Comparison of ENCODE assay signal across 26 cellular contexts in the genomic region with DNA sequence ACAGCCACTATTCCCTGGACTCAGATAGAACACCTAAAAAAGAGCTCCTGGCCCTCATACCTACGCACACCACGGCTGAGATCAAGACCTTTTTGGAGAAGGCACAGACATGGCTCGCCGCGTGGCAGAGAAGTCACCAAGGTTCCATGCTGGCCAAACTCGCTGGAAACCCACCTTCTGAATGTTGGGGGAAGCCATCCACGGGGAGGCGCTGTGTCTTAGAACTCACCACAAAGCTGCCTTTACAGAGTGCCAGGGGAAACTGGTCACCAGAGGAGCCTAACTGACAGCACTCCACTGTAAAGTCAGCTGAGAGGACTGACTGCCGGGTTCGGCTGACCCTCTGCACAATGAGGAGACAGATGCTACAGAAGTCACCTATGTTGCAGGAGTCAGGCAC.
DNase-seq lines count a peak whose midpoint lies in the region; ATAC-seq, FAIRE-seq and TF ChIP-seq lines count a peak whose summit lies in the region.
"Had no signal": no experiment of that assay in that cellular context is flagged by ENCODE, and none has a peak within 500 bp of the region (broad histone marks: within the 10 kb centered on the region; RNA-seq: fewer than 3 reads in every experiment).

No MANE protein-coding gene starts in this region.

- no peak overlapping the region for H3K9ac ChIP-seq in Karpas-422 (ENCODE audit: low read length)

- H3K4me1 ChIP-seq in Karpas-422 (ENCODE audit: low read length) (no peaks in the 10 kb centered on the region), iPS DF 6.9 (ENCODE audit: control insufficient read depth, insufficient read depth, low read length) (no peaks in the 10 kb centered on the region)
- H3K4me1 ChIP-seq: body of pancreas, esophagus squamous epithelium, stomach, transverse colon had no signal

- no peaks in the 10 kb centered on the region for H3K4me1 Mint-ChIP-seq in stimulated activated naive B cell treated with anti-CD40 and anti-IgM and Interleukin-4, amounts not matched to agents 10 μg/mL and 1 μg/mL and 100 μg/mL, for 72 hours
- H3K4me1 Mint-ChIP-seq: CD4-positive, CD25-positive, alpha-beta regulatory T cell had no signal

- H3K9me3 ChIP-seq in Karpas-422 (ENCODE audit: low read length) (no peaks in the 10 kb centered on the region), iPS DF 6.9 (ENCODE audit: control insufficient read depth, insufficient read depth, low read length) (no peaks in the 10 kb centered on the region)
- H3K9me3 ChIP-seq: body of pancreas, esophagus squamous epithelium, gastroesophageal sphincter, HAP-1, SJCRH30, transverse colon had no signal

- no peaks in the 10 kb centered on the region for H3K9me2 ChIP-seq in Karpas-422 (replicated peaks; ENCODE audit: insufficient read depth, low read length)

- no peaks in the 10 kb centered on the region for H3K27me3 Mint-ChIP-seq in stimulated activated naive B cell treated with anti-CD40 and anti-IgM and Interleukin-4, amounts not matched to agents 10 μg/mL and 1 μg/mL and 100 μg/mL, for 72 hours
- H3K27me3 Mint-ChIP-seq: activated T-cell treated with anti-CD3 and anti-CD28 coated beads, Interleukin-2, amount 50 U/mL, for 24 hours had no signal

- H3K79me2 ChIP-seq in Karpas-422 (ENCODE audit: low read length): no peaks in the 10 kb centered on the region

- peaks cover 5 to 29% of the 10 kb centered on the region in 2 donors for H3K36me3 Mint-ChIP-seq in stimulated activated naive B cell treated with anti-CD40 and anti-IgM and Interleukin-4, amounts not matched to agents 10 μg/mL and 1 μg/mL and 100 μg/mL, for 72 hours
- H3K36me3 Mint-ChIP-seq: CD4-positive, CD25-positive, alpha-beta regulatory T cell had no signal

- H3K27ac ChIP-seq in Karpas-422 (ENCODE audit: low read length) (no peak overlapping the region), iPS DF 6.9 (ENCODE audit: low read length) (no peak overlapping the region)
- H3K27ac ChIP-seq: body of pancreas, esophagus squamous epithelium, gastroesophageal sphincter, SJCRH30, stomach, transverse colon had no signal

- TF ChIP-seq CTCF in bronchial epithelial cell (IDR thresholded peaks at IDR 0.05; ENCODE audit: insufficient read depth, low read length, severe bottlenecking): no peak

- no peaks in the 10 kb centered on the region for H3K27me3 ChIP-seq in Karpas-422 (ENCODE audit: low read length)
- no peaks in the 10 kb centered on the region for H3K27me3 ChIP-seq in bronchial epithelial cell (ENCODE audit: control insufficient read depth, insufficient read depth, low read length)
- no peaks in the 10 kb centered on the region for H3K27me3 ChIP-seq in iPS DF 6.9 (ENCODE audit: control insufficient read depth, insufficient read depth, low read length)
- H3K27me3 ChIP-seq: body of pancreas, esophagus squamous epithelium, gastroesophageal sphincter, SJCRH30, stomach, transverse colon had no signal

- no peak for ATAC-seq in HG02870 (IDR thresholded peaks at IDR 0.05; ENCODE audit: unreplicated experiment)
- ATAC-seq in stimulated activated naive B cell treated with anti-CD40 and anti-IgM and Interleukin-4, amounts not matched to agents 10 μg/mL and 1 μg/mL and 100 μg/mL, for 72 hours (replicated peaks): no peak
- ATAC-seq: body of pancreas, gastroesophageal sphincter had no signal

- H3K36me3 ChIP-seq in Karpas-422 (ENCODE audit: insufficient read depth, low read length) (no peaks in the 10 kb centered on the region), bronchial epithelial cell (ENCODE audit: control insufficient read depth, insufficient read depth, low read length) (no peaks in the 10 kb centered on the region), iPS DF 6.9 (ENCODE audit: control insufficient read depth, insufficient read depth, low read length) (no peaks in the 10 kb centered on the region)
- H3K36me3 ChIP-seq: HAP-1, SJCRH30 had no signal

- WGBS in iPS DF 6.9 (ENCODE audit: insufficient coverage, insufficient read length): no CpG with 5 or more reads among the region's 10 CpGs

- DNase-seq in ELF-1 (ENCODE audit: low read depth, low spot score) (peak; percentile 62), Karpas-422 (peak; percentile 63), bronchial epithelial cell (ENCODE audit: low read depth) (no peak), iPS DF 6.9 (ENCODE audit: low read depth, low spot score) (peak; percentile 58), NCI-H128 (lab: John Stamatoyannopoulos, UW; ENCODE audit: unreplicated experiment) (no peak), SW 1271 (lab: John Stamatoyannopoulos, UW) (no peak)
- DNase-seq in stimulated activated naive B cell treated with anti-CD40 and anti-IgM and Interleukin-4, amounts not matched to agents 10 μg/mL and 1 μg/mL and 100 μg/mL, for 72 hours: no peak
- DNase-seq: activated gamma-delta T cell treated with Interleukin-2 at 50 U/mL for 16 hours; activated T-cell treated with anti-CD3 and anti-CD28 coated beads, Interleukin-2, amount 50 U/mL, for 24 hours; effector memory CD4-positive, alpha-beta T cell; esophagus squamous epithelium; kidney glomerular epithelial cell; NCI-H1417; NCI-H2107; SJCRH30; stimulated activated CD4-positive, alpha-beta T cell treated with anti-CD3 and anti-CD28 coated beads, Interleukin-15, amount 100 ng/mL, for 24 hours; stomach; transverse colon had no signal

- no peak overlapping the region for H2AFZ ChIP-seq in Karpas-422 (ENCODE audit: low read length)

- no peak overlapping the region for H3K4me3 Mint-ChIP-seq in stimulated activated naive B cell treated with anti-CD40 and anti-IgM and Interleukin-4, amounts not matched to agents 10 μg/mL and 1 μg/mL and 100 μg/mL, for 72 hours
- H3K4me3 Mint-ChIP-seq: activated T-cell treated with anti-CD3 and anti-CD28 coated beads, Interleukin-2, amount 50 U/mL, for 24 hours; CD4-positive, CD25-positive, alpha-beta regulatory T cell had no signal

- no peak overlapping the region for H3K4me3 ChIP-seq in Karpas-422 (ENCODE audit: low read length)
- no peak overlapping the region for H3K4me3 ChIP-seq in bronchial epithelial cell (ENCODE audit: low read depth, low read length)
- H3K4me3 ChIP-seq in iPS DF 6.9 (ENCODE audit: low read length): no peak overlapping the region
- H3K4me3 ChIP-seq: body of pancreas, esophagus squamous epithelium, gastroesophageal sphincter, HAP-1, SJCRH30, stomach, transverse colon had no signal

- H3K27ac Mint-ChIP-seq in stimulated activated naive B cell treated with anti-CD40 and anti-IgM and Interleukin-4, amounts not matched to agents 10 μg/mL and 1 μg/mL and 100 μg/mL, for 72 hours: no peak overlapping the region
- H3K27ac Mint-ChIP-seq: activated T-cell treated with anti-CD3 and anti-CD28 coated beads, Interleukin-2, amount 50 U/mL, for 24 hours; CD4-positive, CD25-positive, alpha-beta regulatory T cell; progenitor cell of endocrine pancreas had no signal

- no peaks in the 10 kb centered on the region for H4K20me1 ChIP-seq in Karpas-422 (ENCODE audit: insufficient read depth, low read depth, low read length)

- peak; percentile 82 for FAIRE-seq in bronchial epithelial cell (lab: Jason Lieb, UNC)
- FAIRE-seq: G401.6, RCC 7860 had no signal

- H3K9me3 Mint-ChIP-seq in stimulated activated naive B cell treated with anti-CD40 and anti-IgM and Interleukin-4, amounts not matched to agents 10 μg/mL and 1 μg/mL and 100 μg/mL, for 72 hours: no peaks in the 10 kb centered on the region

- H3K4me2 ChIP-seq in Karpas-422 (ENCODE audit: low read depth, low read length, poor library complexity, severe bottlenecking): no peak overlapping the region

Comparison
In these comparisons a context has a peak if more than half of its experiments do, and no peak if none do; other contexts are left out.
1. DNase-seq: peak in ELF-1 (single experiment), Karpas-422 (single experiment) and iPS DF 6.9 (single experiment); none in bronchial epithelial cell (single experiment), NCI-H128 (single experiment), SW 1271 (0 of 2) and stimulated activated naive B cell treated with anti-CD40 and anti-IgM and Interleukin-4, amounts not matched to agents 10 μg/mL and 1 μg/mL and 100 μg/mL, for 72 hours (single experiment).